In the genomic region with DNA sequence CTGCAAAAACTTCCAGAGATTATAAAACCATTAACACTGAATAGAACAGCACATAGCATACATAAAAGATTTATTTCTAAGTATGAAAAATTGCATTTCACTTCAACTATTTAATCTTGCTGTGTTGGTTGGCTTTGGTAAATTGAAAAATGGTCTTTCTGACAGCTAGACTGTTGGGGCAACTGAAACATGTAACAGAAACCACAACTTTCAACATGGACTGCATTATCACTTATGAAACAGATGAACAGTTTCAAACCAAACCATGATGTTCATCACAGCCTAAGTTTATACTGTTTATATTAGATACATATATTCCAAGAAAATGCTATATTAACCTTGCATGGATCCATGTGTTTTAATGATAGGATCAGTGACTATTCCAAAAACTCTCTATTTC, we compare ENCODE assay signal across 24 cellular contexts.
A peak's percentile ranks its signal among the peaks of the same experiment; 100 is the strongest.
DNase-seq lines count a peak whose midpoint lies in the region; ATAC-seq and TF ChIP-seq lines count a peak whose summit lies in the region.
"Had no signal": no experiment of that assay in that cellular context is flagged by ENCODE, and none has a peak within 500 bp of the region (broad histone marks: within the 10 kb centered on the region; RNA-seq: fewer than 3 reads in every experiment).

No MANE protein-coding gene starts in this region.

- no peaks in the 10 kb centered on the region for H4K20me1 ChIP-seq in IMR-90 (ENCODE audit: insufficient read depth, low read length)

- no peak overlapping the region for H4K91ac ChIP-seq in IMR-90 (ENCODE audit: insufficient read depth, low read depth, low read length)

- no peak overlapping the region for H3K4me2 ChIP-seq in IMR-90 (ENCODE audit: low read depth, low read length)

- ATAC-seq in GM18502 (IDR thresholded peaks at IDR 0.05; ENCODE audit: poor library complexity, unreplicated experiment) = peak; percentile 76
- ATAC-seq in IMR-90 (ENCODE audit: low read depth) = peak; percentile 38; the same call in 1 of the 2 replicates
- ATAC-seq: activated CD8-positive, alpha-beta T cell treated with anti-CD3 and anti-CD28 coated beads for 36 hours; HepG2; left cardiac atrium; psoas muscle; SK-N-SH treated with all-trans-retinoic acid at 6 μM for 48 hours had no signal

- peak overlapping the region; percentile 30; the same call in 1 of the 2 replicates for H2BK120ac ChIP-seq in IMR-90 (ENCODE audit: low read depth, low read length)

- H2AK9ac ChIP-seq in IMR-90 (replicated peaks; ENCODE audit: low read depth, low read length, poor library complexity) = no peak overlapping the region

- POLR2A ChIA-PET in IMR-90 (lab: Charles Lee; ENCODE audit: unreplicated experiment) = no interaction called here

- H3K4me1 ChIP-seq in IMR-90 (ENCODE audit: control insufficient read depth, insufficient read depth, low read length) (peaks cover 5% of the 10 kb centered on the region; the same call in 1 of the 2 replicates), SJCRH30 (peaks cover 5% of the 10 kb centered on the region), esophagus muscularis mucosa (no peaks in the 10 kb centered on the region)
- H3K4me1 ChIP-seq: breast epithelium, psoas muscle had no signal

- no peak for TF ChIP-seq RAD21 in IMR-90 (IDR thresholded peaks at IDR 0.05; ENCODE audit: low read length)

- dilution Hi-C loops in IMR-90 (cut with HindIII; ENCODE audit: low sequenced_read_pairs, unreplicated experiment) = no loop called here

- no TSS peak for BruUV-seq in IMR-90 (replicated peaks; lab: Mats Ljungman, UMichigan)

- no peaks in the 10 kb centered on the region for H3K36me3 ChIP-seq in IMR-90 (ENCODE audit: control insufficient read depth, insufficient read depth, low read length)
- H3K36me3 ChIP-seq in SJCRH30 = no peaks in the 10 kb centered on the region
- no peaks in the 10 kb centered on the region for H3K36me3 ChIP-seq in esophagus muscularis mucosa
- H3K36me3 ChIP-seq: breast epithelium, neutrophil had no signal

- CTCF ChIA-PET in IMR-90 (lab: Yijun Ruan, JAX) = no interaction called here

- in situ Hi-C loops in IMR-90 (cut with MboI; ENCODE audit: low sequenced_read_pairs) = no loop called here

- H3K4ac ChIP-seq in IMR-90 (ENCODE audit: low read depth, low read length) = no peak overlapping the region; the same call in 1 of the 2 replicates

- H3K23ac ChIP-seq in IMR-90 (ENCODE audit: low read depth, low read length) = no peak overlapping the region

- TF ChIP-seq POLR2A in IMR-90 (IDR thresholded peaks at IDR 0.05; ENCODE audit: low read depth, low read length) (no peak), erythroblast (IDR thresholded peaks at IDR 0.05; ENCODE audit: low read length) (no peak), esophagus muscularis mucosa (IDR thresholded peaks at IDR 0.05; ENCODE audit: low read depth) (no peak)

- no peaks in the 10 kb centered on the region for H3K9me1 ChIP-seq in IMR-90 (ENCODE audit: insufficient read depth, low read length)

- H3K79me1 ChIP-seq in IMR-90 (ENCODE audit: low read depth in 1 of 2, low read length in 2 of 2) = no peaks in the 10 kb centered on the region

- H3K27me3 ChIP-seq in IMR-90 (ENCODE audit: control insufficient read depth, insufficient read depth, low read length) (no peaks in the 10 kb centered on the region), SJCRH30 (no peaks in the 10 kb centered on the region), esophagus muscularis mucosa (no peaks in the 10 kb centered on the region)
- H3K27me3 ChIP-seq: breast epithelium, neutrophil had no signal

- no peak for TF ChIP-seq CTCF in IMR-90 (conservative IDR thresholded peaks at IDR 0.05; ENCODE audit: low read depth, low read length)
- no peak for TF ChIP-seq CTCF in esophagus muscularis mucosa (IDR thresholded peaks at IDR 0.05)

- no peak overlapping the region for H2BK15ac ChIP-seq in IMR-90 (ENCODE audit: low read depth, low read length)

- no peak overlapping the region for H3K4me3 ChIP-seq in IMR-90 (ENCODE audit: insufficient read depth, low read depth, low read length)
- no peak overlapping the region for H3K4me3 ChIP-seq in SJCRH30
- no peak overlapping the region for H3K4me3 ChIP-seq in esophagus muscularis mucosa
- H3K4me3 ChIP-seq: breast epithelium, psoas muscle had no signal

- H3K18ac ChIP-seq in IMR-90 (ENCODE audit: low read depth, low read length) = no peak overlapping the region; the same call in 1 of the 2 replicates

- TF ChIP-seq EP300 in esophagus muscularis mucosa (IDR thresholded peaks at IDR 0.05) = no peak

- H2BK5ac ChIP-seq in IMR-90 (ENCODE audit: low read depth, low read length, poor library complexity, severe bottlenecking) = peak overlapping the region; percentile 60

- H2BK20ac ChIP-seq in IMR-90 (ENCODE audit: low read depth, low read length) = no peak overlapping the region

- no peak overlapping the region for H3K14ac ChIP-seq in IMR-90 (replicated peaks; ENCODE audit: low read depth, low read length)

- H4K8ac ChIP-seq in IMR-90 (ENCODE audit: low read depth in 2 of 2, low read length in 2 of 2) = no peak overlapping the region

- intact Hi-C loops in IMR-90 (cut with micrococcal nuclease) (loop anchor here (2.0 kb wide), 1 partner anchor 67 kb away; no protein-coding TSS in a partner anchor), esophagus muscularis mucosa (cut with DNase I) (no loop called here)

- H2AFZ ChIP-seq in IMR-90 (replicated peaks; ENCODE audit: low read length, poor library complexity) = no peak overlapping the region

- DNase-seq in IMR-90 (peak; percentile 51), NOMO-1 treated with DMSO at 0.1 percent for 48 hours (lab: John Stamatoyannopoulos, UW; ENCODE audit: unreplicated experiment) (peak; percentile 59), erythroblast (lab: John Stamatoyannopoulos, UW) (peak; percentile 1 to 2), DMS53 treated with DMSO at 0.1 percent for 48 hours (lab: John Stamatoyannopoulos, UW; ENCODE audit: unreplicated experiment) (no peak), SJCRH30 (no peak), NCI-H1930 (lab: John Stamatoyannopoulos, UW) (no peak), esophagus muscularis mucosa (ENCODE audit: extremely low spot score) (no peak)
- DNase-seq: ACHN; activated CD4-positive, CD25-positive, alpha-beta regulatory T cell treated with anti-CD3 and anti-CD28 coated beads, Interleukin-2, amount 50 U/mL, for 72 hours; activated CD8-positive, alpha-beta T cell treated with anti-CD3 and anti-CD28 coated beads for 36 hours; activated gamma-delta T cell; activated T-cell treated with anti-CD3 and anti-CD28 coated beads for 4 hours; C1 segment of cervical spinal cord; head of caudate nucleus; left cardiac atrium; NCI-H187; NCI-H446; psoas muscle; substantia nigra had no signal

- no peak overlapping the region for H3K9ac ChIP-seq in IMR-90 (ENCODE audit: low read depth, low read length)

- H3K9me3 ChIP-seq in IMR-90 (ENCODE audit: control insufficient read depth, insufficient read depth, low read length) (peaks cover 2% of the 10 kb centered on the region), SJCRH30 (replicated peaks) (no peaks in the 10 kb centered on the region), esophagus muscularis mucosa (no peaks in the 10 kb centered on the region)
- H3K9me3 ChIP-seq: neutrophil, psoas muscle had no signal

- H4K5ac ChIP-seq in IMR-90 (ENCODE audit: low read depth, low read length) = no peak overlapping the region

- no peak overlapping the region for H3K27ac ChIP-seq in IMR-90 (ENCODE audit: insufficient read depth, low read length)
- H3K27ac ChIP-seq in SJCRH30 = no peak overlapping the region
- no peak overlapping the region for H3K27ac ChIP-seq in esophagus muscularis mucosa (replicated peaks in 1 of 4)
- H3K27ac ChIP-seq: breast epithelium, neutrophil, psoas muscle had no signal

- no peak overlapping the region for H3K56ac ChIP-seq in IMR-90 (ENCODE audit: extremely low read depth, insufficient read depth, low read length)

- no peak overlapping the region for H2AK5ac ChIP-seq in IMR-90 (ENCODE audit: low read depth, low read length)

TF ChIP-seq in IMR-90, 13 proteins besides CTCF, POLR2A, EP300 and RAD21:
- TF ChIP-seq MAFK (IDR thresholded peaks at IDR 0.05; ENCODE audit: low read depth, low read length) = no peak
- TF ChIP-seq CEBPB (IDR thresholded peaks at IDR 0.05; ENCODE audit: low read depth, low read length) = peak; percentile 27; the same call in 1 of the 2 replicates

Comparison
In these comparisons a context has a peak if more than half of its experiments do, and no peak if none do; other contexts are left out.
1. DNase-seq: peak in IMR-90 (single experiment), NOMO-1 treated with DMSO at 0.1 percent for 48 hours (single experiment) and erythroblast (2 of 2); none in DMS53 treated with DMSO at 0.1 percent for 48 hours (single experiment), SJCRH30 (0 of 2), NCI-H1930 (0 of 2) and esophagus muscularis mucosa (single experiment).